21 cellular contexts compared by ENCODE assay signal in genomic region chr18:46761054-46761769, GRCh38. TPM values are rescaled to one million over a fixed set of nuclear protein-coding genes. Genes with fewer than 3 reads are reported as not detected.
DNase-seq lines count a peak whose midpoint lies in the region; ATAC-seq, FAIRE-seq and TF ChIP-seq lines count a peak whose summit lies in the region.
"Had no signal": no experiment of that assay in that cellular context is flagged by ENCODE, and none has a peak within 500 bp of the region (broad histone marks: within the 10 kb centered on the region; RNA-seq: fewer than 3 reads in every experiment).

No MANE protein-coding gene starts in this region.

- H3K36me3 Mint-ChIP-seq in nephron (ENCODE audit: low read depth), result no peaks in the 10 kb centered on the region

- TF ChIP-seq CTCF in nephron (IDR thresholded peaks at IDR 0.05; ENCODE audit: unreplicated experiment in 3 of 3), result no peak

- H2AFZ ChIP-seq in neuronal stem cell (ENCODE audit: low read length), result no peak overlapping the region
- H2AFZ ChIP-seq: GM23248 had no signal

- no peak overlapping the region for H2BK120ac ChIP-seq in neuronal stem cell (ENCODE audit: low read depth, low read length)

- peak overlapping the region in 2 of 3 experiments; percentile 11 to 26 for H3K27ac Mint-ChIP-seq in nephron
- H3K27ac Mint-ChIP-seq: activated CD4-positive, alpha-beta T cell treated with anti-CD3 and anti-CD28 coated beads for 36 hours had no signal

- no peak overlapping the region for H2BK15ac ChIP-seq in neuronal stem cell (ENCODE audit: low read length)

- H3K27me3 ChIP-seq in small intestine (ENCODE audit: control insufficient read depth in 2 of 2, insufficient read depth in 2 of 2, low read length in 2 of 2) (peaks cover 7 to 9% of the 10 kb centered on the region in 2 donors), neuronal stem cell (ENCODE audit: control insufficient read depth in 3 of 3, insufficient read depth in 3 of 3, low read depth in 1 of 3, low read length in 3 of 3) (peaks cover 7 to 67% (median 31%) of the 10 kb centered on the region in 3 experiments)
- H3K27me3 ChIP-seq: BLaER1 had no signal

- DNase-seq in NCI-H1105 treated with DMSO at 0.1 percent for 48 hours (lab: John Stamatoyannopoulos, UW) (peak; percentile 98), NCI-H2081 treated with DMSO at 0.1 percent for 48 hours (lab: John Stamatoyannopoulos, UW) (peak; percentile 88), SHP77 treated with DMSO at 0.1 percent for 48 hours (lab: John Stamatoyannopoulos, UW) (peak; percentile 57), small intestine (no peak), neuronal stem cell (ENCODE audit: low spot score) (no peak)
- DNase-seq: activated CD4-positive, alpha-beta T cell treated with anti-CD3 and anti-CD28 coated beads for 36 hours; activated naive CD4-positive, alpha-beta T cell; cortex of kidney; DND-41; GM23248; head of caudate nucleus; kidney; NK-92 treated with Interleukin-12 subunit alpha and Interleukin-12 subunit beta, amount 100 ng/mL, for 24 hours; stimulated activated CD4-positive, alpha-beta T cell treated with anti-CD3 and anti-CD28 coated beads, Interleukin-4, amount 100 ng/mL, for 4 hours; T1000; tibial artery had no signal

- no peak overlapping the region for H3K4ac ChIP-seq in neuronal stem cell (ENCODE audit: low read length)

- no peak overlapping the region for H2BK12ac ChIP-seq in neuronal stem cell (ENCODE audit: low read length)

- no peak overlapping the region for H4K91ac ChIP-seq in neuronal stem cell (ENCODE audit: low read depth, low read length, poor library complexity)

- H3K4me3 ChIP-seq in small intestine (ENCODE audit: low read depth in 1 of 2, low read length in 2 of 2) (no peak overlapping the region), neuronal stem cell (ENCODE audit: low read length in 2 of 2) (no peak overlapping the region)
- H3K4me3 ChIP-seq: BLaER1, GM23248, tibial artery had no signal

- peaks cover 61% of the 10 kb centered on the region for H3K27me3 Mint-ChIP-seq in nephron (ENCODE audit: low read depth)

- no peak overlapping the region for H2AK5ac ChIP-seq in neuronal stem cell (ENCODE audit: low read depth, low read length)

- H3K4me1 Mint-ChIP-seq in nephron, result peaks cover 32% of the 10 kb centered on the region

- H3K79me1 ChIP-seq in neuronal stem cell (ENCODE audit: low read depth, low read length), result no peaks in the 10 kb centered on the region

- WGBS in small intestine, 3 donors, result 24 to 58% (median 38%) methylated on average over 2 of the region's 2 CpGs
- WGBS in neuronal stem cell (ENCODE audit: extremely low coverage in 2 of 2, insufficient read length in 2 of 2, insufficient replicate concordance in 1 of 2), 2 donors, result no CpG with 5 or more reads among the region's 2 CpGs

- no peak overlapping the region for H2BK5ac ChIP-seq in neuronal stem cell (ENCODE audit: low read length)

- no peak for FAIRE-seq in small intestine (lab: Jason Lieb, UNC)
- FAIRE-seq: astrocyte, kidney had no signal

- no peak overlapping the region for H3K14ac ChIP-seq in neuronal stem cell (ENCODE audit: low read length)

- no peak overlapping the region for H3K23ac ChIP-seq in neuronal stem cell (ENCODE audit: low read depth, low read length, poor library complexity)

- no peak overlapping the region for H3K18ac ChIP-seq in neuronal stem cell (ENCODE audit: low read length)

- H3K9me3 ChIP-seq in small intestine (ENCODE audit: control insufficient read depth, low read depth) (no peaks in the 10 kb centered on the region), neuronal stem cell (replicated peaks in 1 of 2; ENCODE audit: control insufficient read depth in 2 of 2, insufficient read depth in 1 of 2, low read depth in 1 of 2, low read length in 2 of 2) (no peaks in the 10 kb centered on the region)
- H3K9me3 ChIP-seq: tibial artery had no signal

- ATAC-seq in GM21447 (IDR thresholded peaks at IDR 0.05; ENCODE audit: unreplicated experiment) (no peak), GM19023 (IDR thresholded peaks at IDR 0.05; ENCODE audit: unreplicated experiment) (no peak)
- ATAC-seq: activated CD4-positive, alpha-beta T cell treated with anti-CD3 and anti-CD28 coated beads for 36 hours had no signal

- H3K4me3 Mint-ChIP-seq in nephron, result peak overlapping the region in 1 of 3 experiments; percentile 22
- H3K4me3 Mint-ChIP-seq: activated CD4-positive, alpha-beta T cell treated with anti-CD3 and anti-CD28 coated beads for 36 hours had no signal

- H3K27ac ChIP-seq in small intestine (ENCODE audit: low read depth in 1 of 2, low read length in 1 of 2) (no peak overlapping the region), neuronal stem cell (replicated peaks; ENCODE audit: low read length) (no peak overlapping the region)
- H3K27ac ChIP-seq: BLaER1, GM23248, tibial artery had no signal

- no peaks in the 10 kb centered on the region for H3K36me3 ChIP-seq in small intestine (ENCODE audit: control insufficient read depth in 2 of 2, insufficient read depth in 2 of 2, low read length in 2 of 2)
- H3K36me3 ChIP-seq in neuronal stem cell (replicated peaks in 1 of 2; ENCODE audit: control insufficient read depth in 2 of 2, insufficient read depth in 2 of 2, low read length in 2 of 2), result no peaks in the 10 kb centered on the region
- H3K36me3 ChIP-seq: BLaER1, tibial artery had no signal

- no peak overlapping the region for H3K9ac ChIP-seq in neuronal stem cell (ENCODE audit: low read depth, low read length, poor library complexity)
- H3K9ac ChIP-seq: BLaER1, GM23248 had no signal

- no peak overlapping the region for H3K4me2 ChIP-seq in neuronal stem cell (ENCODE audit: insufficient read depth, low read length, poor library complexity, severe bottlenecking)
- H3K4me2 ChIP-seq: BLaER1 had no signal

- no peak overlapping the region for H4K8ac ChIP-seq in neuronal stem cell (ENCODE audit: low read depth, low read length)

- no peaks in the 10 kb centered on the region for H3K9me3 Mint-ChIP-seq in nephron

- H3K4me1 ChIP-seq in small intestine (ENCODE audit: control insufficient read depth in 2 of 2, insufficient read depth in 1 of 2, low read depth in 1 of 2, low read length in 1 of 2) (no peaks in the 10 kb centered on the region), neuronal stem cell (ENCODE audit: control insufficient read depth in 2 of 2, insufficient read depth in 1 of 2, low read depth in 1 of 2, low read length in 2 of 2) (peaks cover 4 to 7% of the 10 kb centered on the region in 2 donors)

RNA-seq across cellular contexts. Expression of gene ST8SIA5, which starts 4.4 kb away (rescaled TPM):
- under 1 TPM in 2 of 3 donors, not detected in 1; 0.12 to 0.27 TPM for polyA plus RNA-seq in small intestine
- 0.13 TPM for polyA plus RNA-seq in neuronal stem cell (2013, experiment 1 of 2)
- polyA plus RNA-seq in neuronal stem cell (2013, experiment 2 of 2), result 0.08 TPM
- polyA plus RNA-seq: GM23248 had no signal

Comparison
In these comparisons a context has a peak if more than half of its experiments do, and no peak if none do; other contexts are left out.
1. DNase-seq: peak in NCI-H1105 treated with DMSO at 0.1 percent for 48 hours (single experiment), NCI-H2081 treated with DMSO at 0.1 percent for 48 hours (single experiment) and SHP77 treated with DMSO at 0.1 percent for 48 hours (single experiment); none in small intestine (single experiment) and neuronal stem cell (single experiment).